12 cellular contexts compared by ENCODE assay signal in genomic region chr12:108047130-108047550, GRCh38.
DNase-seq lines count a peak whose midpoint lies in the region; ATAC-seq lines count a peak whose summit lies in the region.
"Had no signal": no experiment of that assay in that cellular context is flagged by ENCODE, and none has a peak within 500 bp of the region (broad histone marks: within the 10 kb centered on the region; RNA-seq: fewer than 3 reads in every experiment).

No MANE protein-coding gene starts in this region.

- H3K14ac ChIP-seq in mesenchymal stem cell (ENCODE audit: low read length in 2 of 2) = no peak overlapping the region

- H3K4me1 ChIP-seq in adipocyte (ENCODE audit: control insufficient read depth, insufficient read depth, low read length) = peaks cover 9% of the 10 kb centered on the region
- no peaks in the 10 kb centered on the region for H3K4me1 ChIP-seq in mesenchymal stem cell (ENCODE audit: control insufficient read depth, insufficient read depth, low read depth, low read length)

- no peaks in the 10 kb centered on the region for H3K9me3 Mint-ChIP-seq in stimulated activated naive CD8-positive, alpha-beta T cell treated with anti-CD3 and anti-CD28 coated beads, Interleukin-15, amount 100 ng/mL, for 72 hours

- WGBS in mesenchymal stem cell = 17% methylated on average over 1 of the region's 2 CpGs

- no peaks in the 10 kb centered on the region for H3K79me1 ChIP-seq in mesenchymal stem cell (replicated peaks; ENCODE audit: low read length, poor library complexity, severe bottlenecking)

- no peak overlapping the region for H3K4me2 ChIP-seq in mesenchymal stem cell (ENCODE audit: low read length, poor library complexity, severe bottlenecking)

- H2BK15ac ChIP-seq in mesenchymal stem cell (ENCODE audit: low read depth, poor library complexity, severe bottlenecking) = no peak overlapping the region

- intact Hi-C loops in posterior cingulate gyrus (cut with DNase I) = no loop called here

- ATAC-seq in stimulated activated naive CD8-positive, alpha-beta T cell treated with anti-CD3 and anti-CD28 coated beads, Interleukin-15, amount 100 ng/mL, for 72 hours = no peak
- no peak for ATAC-seq in stimulated activated naive CD8-positive, alpha-beta T cell treated with anti-CD3 and anti-CD28 coated beads, Interleukin-15, Interleukin-2, amounts not matched to agents 100 U/mL and 50 U/mL, for 24 hours
- no peak for ATAC-seq in GM19452 (IDR thresholded peaks at IDR 0.05; ENCODE audit: unreplicated experiment)

- no peak overlapping the region for H3K27ac ChIP-seq in mesenchymal stem cell (ENCODE audit: low read length, poor library complexity, severe bottlenecking)

- H3K4me3 ChIP-seq in adipocyte (ENCODE audit: low read length) = peak overlapping the region; percentile 60
- peak overlapping the region in 1 of 2 experiments; percentile 73 for H3K4me3 ChIP-seq in mesenchymal stem cell (ENCODE audit: insufficient read depth in 1 of 2, low read depth in 1 of 2, low read length in 2 of 2)
- H3K4me3 ChIP-seq: stomach had no signal

- no peak overlapping the region for H3K18ac ChIP-seq in mesenchymal stem cell (ENCODE audit: low read depth in 1 of 2, low read length in 2 of 2)

- no peak overlapping the region for H3K23ac ChIP-seq in mesenchymal stem cell (ENCODE audit: low read length in 2 of 2)

- H3K9me3 ChIP-seq in adipocyte (ENCODE audit: control insufficient read depth, low read length) (no peaks in the 10 kb centered on the region), mesenchymal stem cell (ENCODE audit: control insufficient read depth, low read length) (no peaks in the 10 kb centered on the region)
- H3K9me3 ChIP-seq: stomach had no signal

- H3K27me3 Mint-ChIP-seq in stimulated activated naive CD8-positive, alpha-beta T cell treated with anti-CD3 and anti-CD28 coated beads, Interleukin-15, amount 100 ng/mL, for 72 hours = peaks cover 39% of the 10 kb centered on the region

- peak overlapping the region; percentile 43 to 72 for H3K27ac Mint-ChIP-seq in stimulated activated naive CD8-positive, alpha-beta T cell treated with anti-CD3 and anti-CD28 coated beads, Interleukin-15, amount 100 ng/mL, for 72 hours

- peaks cover 9% of the 10 kb centered on the region for H3K4me1 Mint-ChIP-seq in stimulated activated naive CD8-positive, alpha-beta T cell treated with anti-CD3 and anti-CD28 coated beads, Interleukin-15, amount 100 ng/mL, for 72 hours

- H3K4me3 Mint-ChIP-seq in stimulated activated naive CD8-positive, alpha-beta T cell treated with anti-CD3 and anti-CD28 coated beads, Interleukin-15, amount 100 ng/mL, for 72 hours = peak overlapping the region; percentile 9 to 43

- no peak overlapping the region for H4K91ac ChIP-seq in mesenchymal stem cell (ENCODE audit: low read length)

- H3K9ac ChIP-seq in adipocyte (ENCODE audit: low read length) = no peak overlapping the region
- H3K9ac ChIP-seq in mesenchymal stem cell (ENCODE audit: low read length) = peak overlapping the region; percentile 73

- H2BK120ac ChIP-seq in mesenchymal stem cell (ENCODE audit: low read depth, low read length) = no peak overlapping the region

- H3K27me3 ChIP-seq in adipocyte (replicated peaks; ENCODE audit: control insufficient read depth, insufficient read depth, low read length) (peaks cover 20% of the 10 kb centered on the region), mesenchymal stem cell (ENCODE audit: control insufficient read depth in 1 of 2, insufficient read depth in 1 of 2, low read length in 2 of 2) (peaks cover 0 to 18% of the 10 kb centered on the region in 2 experiments)

- H2AFZ ChIP-seq in mesenchymal stem cell (ENCODE audit: low read depth, low read length) = no peak overlapping the region

- DNase-seq in stimulated activated naive CD8-positive, alpha-beta T cell treated with anti-CD3 and anti-CD28 coated beads, Interleukin-15, amount 100 ng/mL, for 72 hours = no peak
- DNase-seq in stimulated activated naive CD8-positive, alpha-beta T cell treated with anti-CD3 and anti-CD28 coated beads, Interleukin-15, Interleukin-2, amounts not matched to agents 100 U/mL and 50 U/mL, for 24 hours = no peak
- DNase-seq in adipocyte (ENCODE audit: low read depth) (peak; percentile 1), mesenchymal stem cell (no peak), posterior cingulate gyrus (no peak), NCI-H1930 (lab: John Stamatoyannopoulos, UW) (no peak), NCI-H2029 treated with DMSO at 0.1 percent for 48 hours (lab: John Stamatoyannopoulos, UW) (no peak)
- DNase-seq: IMR-90; occipital lobe; stimulated activated CD4-positive, alpha-beta T cell treated with anti-CD3 and anti-CD28 coated beads, Interleukin-2, amount 100 ng/mL, for 48 hours; stomach had no signal

- H4K8ac ChIP-seq in mesenchymal stem cell (ENCODE audit: low read length) = no peak overlapping the region

- H3K4ac ChIP-seq in mesenchymal stem cell (ENCODE audit: low read depth in 1 of 2, low read length in 2 of 2) = no peak overlapping the region

- no peak overlapping the region for H2BK5ac ChIP-seq in mesenchymal stem cell (ENCODE audit: low read depth, low read length, poor library complexity, severe bottlenecking)

- no peaks in the 10 kb centered on the region for H3K36me3 ChIP-seq in adipocyte (ENCODE audit: control insufficient read depth, insufficient read depth, low read length, severe bottlenecking)
- no peaks in the 10 kb centered on the region for H3K36me3 ChIP-seq in mesenchymal stem cell (ENCODE audit: control insufficient read depth in 1 of 2, insufficient read depth in 2 of 2, low read depth in 1 of 2, low read length in 2 of 2)
- H3K36me3 ChIP-seq: stomach had no signal

- H2AK5ac ChIP-seq in mesenchymal stem cell (ENCODE audit: low read length, severe bottlenecking) = no peak overlapping the region

- no peak overlapping the region for H2BK12ac ChIP-seq in mesenchymal stem cell (ENCODE audit: low read length in 2 of 2)
